ENCODE assay signal across 23 cellular contexts in genomic region chr4:182842991-182843390, GRCh38.
"Had no signal": no experiment of that assay in that cellular context is flagged by ENCODE, and none has a peak within 500 bp of the region (broad histone marks: within the 10 kb centered on the region; RNA-seq: fewer than 3 reads in every experiment).

No MANE protein-coding gene starts in this region.

- H3K4me1 Mint-ChIP-seq: activated CD4-positive, alpha-beta memory T cell treated with anti-CD3 and anti-CD28 coated beads, Interleukin-2, amount 10 ng/mL, durations not matched to agents 7 days and 5 days; activated CD4-positive, alpha-beta T cell treated with anti-CD3 and anti-CD28 coated beads, Interleukin-2, amount 10 ng/mL, durations not matched to agents 7 days and 5 days; activated T-helper 17 cell treated with anti-CD3 and anti-CD28 coated beads, Interleukin-2, amount 50 U/mL, for 72 hours; central memory CD8-positive, alpha-beta T cell had no signal

- H3K27ac Mint-ChIP-seq: activated CD4-positive, alpha-beta memory T cell treated with anti-CD3 and anti-CD28 coated beads, Interleukin-2, amount 10 ng/mL, durations not matched to agents 7 days and 5 days; activated CD4-positive, alpha-beta T cell treated with anti-CD3 and anti-CD28 coated beads, Interleukin-2, amount 10 ng/mL, durations not matched to agents 7 days and 5 days; activated naive CD8-positive, alpha-beta T cell; activated T-helper 17 cell treated with anti-CD3 and anti-CD28 coated beads, Interleukin-2, amount 50 U/mL, for 72 hours; dendritic cell treated with granulocyte-macrophage colony-stimulating factor and Interleukin-4, amounts not matched to agents 40 ng/mL and 50 ng/mL, for 4 days; endodermal cell had no signal

- H3K27ac ChIP-seq: brain microvascular endothelial cell, coronary artery, dorsolateral prefrontal cortex had no signal

- H3K36me3 Mint-ChIP-seq: activated naive CD8-positive, alpha-beta T cell had no signal

- H3K4me3 Mint-ChIP-seq: activated CD4-positive, alpha-beta memory T cell treated with anti-CD3 and anti-CD28 coated beads, Interleukin-2, amount 10 ng/mL, durations not matched to agents 7 days and 5 days; activated CD4-positive, alpha-beta T cell treated with anti-CD3 and anti-CD28 coated beads, Interleukin-2, amount 10 ng/mL, durations not matched to agents 7 days and 5 days; activated naive CD8-positive, alpha-beta T cell; activated T-cell treated with anti-CD3 and anti-CD28 coated beads, Interleukin-2, amount 50 U/mL, for 4 hours; activated T-helper 17 cell treated with anti-CD3 and anti-CD28 coated beads, Interleukin-2, amount 50 U/mL, for 72 hours; central memory CD8-positive, alpha-beta T cell; dendritic cell treated with granulocyte-macrophage colony-stimulating factor and Interleukin-4, amounts not matched to agents 40 ng/mL and 50 ng/mL, for 4 days; endodermal cell had no signal

- DNase-seq: activated CD4-positive, alpha-beta memory T cell treated with anti-CD3 and anti-CD28 coated beads, Interleukin-2, amount 10 ng/mL, durations not matched to agents 7 days and 5 days; activated CD4-positive, alpha-beta T cell treated with anti-CD3 and anti-CD28 coated beads for 1 hour; activated CD4-positive, alpha-beta T cell treated with anti-CD3 and anti-CD28 coated beads for 4 hours; activated CD4-positive, alpha-beta T cell treated with anti-CD3 and anti-CD28 coated beads, Interleukin-2, amount 10 ng/mL, durations not matched to agents 7 days and 5 days; activated CD4-positive, alpha-beta T cell treated with anti-CD3 and anti-CD28 coated beads, Interleukin-2, amount 50 U/mL, for 4 hours; activated effector memory CD4-positive, alpha-beta T cell treated with Interleukin-2 at 50 U/mL for 16 hours; activated gamma-delta T cell treated with Interleukin-2 at 50 U/mL for 16 hours; activated naive CD4-positive, alpha-beta T cell treated with anti-CD3 and anti-CD28 coated beads, Interleukin-2, amount 50 U/mL, for 16 hours; activated naive CD4-positive, alpha-beta T cell treated with Interleukin-2 at 50 U/mL for 16 hours; activated T-cell treated with anti-CD3 and anti-CD28 coated beads, Interleukin-2, amount 50 U/mL, for 4 hours; amniotic stem cell; anterior cingulate cortex; brain microvascular endothelial cell; dorsolateral prefrontal cortex; effector memory CD4-positive, alpha-beta T cell; endodermal cell; foreskin fibroblast; T-helper 2 cell had no signal

- H3K36me3 ChIP-seq: brain microvascular endothelial cell had no signal

- H3K27me3 Mint-ChIP-seq: activated CD4-positive, alpha-beta memory T cell treated with anti-CD3 and anti-CD28 coated beads, Interleukin-2, amount 10 ng/mL, durations not matched to agents 7 days and 5 days; activated CD4-positive, alpha-beta T cell treated with anti-CD3 and anti-CD28 coated beads, Interleukin-2, amount 10 ng/mL, durations not matched to agents 7 days and 5 days had no signal

- H3K4me3 ChIP-seq: coronary artery, dorsolateral prefrontal cortex had no signal

- ATAC-seq: activated T-cell treated with anti-CD3 and anti-CD28 coated beads, Interleukin-2, amount 50 U/mL, for 4 hours; activated T-helper 17 cell treated with anti-CD3 and anti-CD28 coated beads, Interleukin-2, amount 50 U/mL, for 72 hours had no signal

- H3K9me3 Mint-ChIP-seq: activated CD4-positive, alpha-beta memory T cell treated with anti-CD3 and anti-CD28 coated beads, Interleukin-2, amount 10 ng/mL, durations not matched to agents 7 days and 5 days; activated CD4-positive, alpha-beta T cell treated with anti-CD3 and anti-CD28 coated beads, Interleukin-2, amount 10 ng/mL, durations not matched to agents 7 days and 5 days; activated T-cell treated with anti-CD3 and anti-CD28 coated beads, Interleukin-2, amount 50 U/mL, for 4 hours; activated T-helper 17 cell treated with anti-CD3 and anti-CD28 coated beads, Interleukin-2, amount 50 U/mL, for 72 hours; central memory CD8-positive, alpha-beta T cell; dendritic cell treated with granulocyte-macrophage colony-stimulating factor and Interleukin-4, amounts not matched to agents 40 ng/mL and 50 ng/mL, for 4 days; endodermal cell had no signal

- H3K27me3 ChIP-seq: brain microvascular endothelial cell had no signal
